In the genomic region with DNA sequence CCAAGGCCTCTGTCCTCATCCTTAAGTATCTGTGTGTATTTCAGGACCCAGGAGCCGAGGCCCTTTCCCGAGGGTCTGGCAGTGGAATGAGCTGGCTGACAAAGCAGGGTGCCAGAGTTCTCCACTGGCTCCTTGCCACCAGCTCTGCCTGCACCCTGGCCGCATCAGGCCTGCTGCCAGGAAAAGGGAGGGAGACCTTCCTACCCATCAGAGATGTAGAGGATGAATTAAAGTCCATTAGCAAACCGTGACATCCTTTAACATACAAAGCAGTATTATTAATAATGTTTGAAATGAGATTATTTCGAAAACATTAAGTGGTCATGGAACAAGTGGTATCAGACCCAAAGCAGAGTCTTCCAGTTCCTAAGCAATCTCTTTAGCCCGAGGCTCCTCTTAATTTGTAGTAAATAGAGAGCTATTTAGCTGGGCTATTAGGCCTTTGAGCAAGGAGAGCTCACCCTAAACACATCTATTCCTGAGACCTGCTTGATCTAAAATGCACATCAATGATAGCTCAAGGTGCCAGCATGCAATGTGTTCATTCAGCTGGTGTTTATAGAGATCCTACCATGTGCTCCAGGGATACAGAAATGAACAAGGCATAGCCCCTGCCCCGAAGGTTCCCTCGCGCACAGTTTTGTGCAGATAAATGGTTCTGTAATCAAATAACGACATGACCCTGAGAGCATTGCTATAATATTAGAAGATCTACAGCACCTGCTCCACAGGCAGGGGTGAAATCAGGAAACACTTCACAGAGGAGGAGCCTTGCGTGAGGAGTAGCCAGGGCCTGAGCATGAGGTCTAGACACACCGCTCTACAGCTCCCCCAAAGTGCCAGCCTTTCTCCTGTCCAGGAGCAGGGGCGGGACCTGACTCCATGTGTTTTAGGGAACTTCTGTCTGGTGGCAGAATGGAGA, we compare ENCODE assay signal across 1 cellular context.
TF ChIP-seq lines count a peak whose summit lies in the region.

No MANE protein-coding gene starts in this region.

TF ChIP-seq in H1, 55 proteins besides CTCF, POLR2A, EP300 and RAD21:
- TF ChIP-seq RFX5 (IDR thresholded peaks at IDR 0.05; ENCODE audit: borderline replicate concordance, low read depth, low read length): no peak
- TF ChIP-seq, protein P1, sequence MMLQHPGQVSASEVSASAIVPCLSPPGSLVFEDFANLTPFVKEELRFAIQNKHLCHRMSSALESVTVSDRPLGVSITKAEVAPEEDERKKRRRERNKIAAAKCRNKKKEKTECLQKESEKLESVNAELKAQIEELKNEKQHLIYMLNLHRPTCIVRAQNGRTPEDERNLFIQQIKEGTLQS (IDR thresholded peaks at IDR 0.05; ENCODE audit: insufficient read depth, low read depth, low read length): no peak
- TF ChIP-seq POLR2AphosphoS5 (IDR thresholded peaks at IDR 0.05; ENCODE audit: low read depth, low read length): no peak
- TF ChIP-seq TEAD4 (IDR thresholded peaks at IDR 0.05; ENCODE audit: low read depth, low read length): no peak
- no peak for TF ChIP-seq EGR1 (IDR thresholded peaks at IDR 0.05; ENCODE audit: borderline replicate concordance, low read depth, low read length)
- TF ChIP-seq, protein P2, sequence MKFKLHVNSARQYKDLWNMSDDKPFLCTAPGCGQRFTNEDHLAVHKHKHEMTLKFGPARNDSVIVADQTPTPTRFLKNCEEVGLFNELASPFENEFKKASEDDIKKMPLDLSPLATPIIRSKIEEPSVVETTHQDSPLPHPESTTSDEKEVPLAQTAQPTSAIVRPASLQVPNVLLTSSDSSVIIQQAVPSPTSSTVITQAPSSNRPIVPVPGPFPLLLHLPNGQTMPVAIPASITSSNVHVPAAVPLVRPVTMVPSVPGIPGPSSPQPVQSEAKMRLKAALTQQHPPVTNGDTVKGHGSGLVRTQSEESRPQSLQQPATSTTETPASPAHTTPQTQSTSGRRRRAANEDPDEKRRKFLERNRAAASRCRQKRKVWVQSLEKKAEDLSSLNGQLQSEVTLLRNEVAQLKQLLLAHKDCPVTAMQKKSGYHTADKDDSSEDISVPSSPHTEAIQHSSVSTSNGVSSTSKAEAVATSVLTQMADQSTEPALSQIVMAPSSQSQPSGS (IDR thresholded peaks at IDR 0.05; ENCODE audit: low read length): no peak
- no peak for TF ChIP-seq ZNF274 (IDR thresholded peaks at IDR 0.05; ENCODE audit: borderline replicate concordance, extremely low read depth, low read length)
- TF ChIP-seq SUZ12 (IDR thresholded peaks at IDR 0.05; ENCODE audit: low read length): no peak
- TF ChIP-seq CHD2 (IDR thresholded peaks at IDR 0.05; ENCODE audit: low read length): no peak
- TF ChIP-seq GABPA (IDR thresholded peaks at IDR 0.05; ENCODE audit: borderline replicate concordance, insufficient read depth, low read length): no peak
TF ChIP-seq in H1: peak in this region for 0.
